In the genomic region with DNA sequence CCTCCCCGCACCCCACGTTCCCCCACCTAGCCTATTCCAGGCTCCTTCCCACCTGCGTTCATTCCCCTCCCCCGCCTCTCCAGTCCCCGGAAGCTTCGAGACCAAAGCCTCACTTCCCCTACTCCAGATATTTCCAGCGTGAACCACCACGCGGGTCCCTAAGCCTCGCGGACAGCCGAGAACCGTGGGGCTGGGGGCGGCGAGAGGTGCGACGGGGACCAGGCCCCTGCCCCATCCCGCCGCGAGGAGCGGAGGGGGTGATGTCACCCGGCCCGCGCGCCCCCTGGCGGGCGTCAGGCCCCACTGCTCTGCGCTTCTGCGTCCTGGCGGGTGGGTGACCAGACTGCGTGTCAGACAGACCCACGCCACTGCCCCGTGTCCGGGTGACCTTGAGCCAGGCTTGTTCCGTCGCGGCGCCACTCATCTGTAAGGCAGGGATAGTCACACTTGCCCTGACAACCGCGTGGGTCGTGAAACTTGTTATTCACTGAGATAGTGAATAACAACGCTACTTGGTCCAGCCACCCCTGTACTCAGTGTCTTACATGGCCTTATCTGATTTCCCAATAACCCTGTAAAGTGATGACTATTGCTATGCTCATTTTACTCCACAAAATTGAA, we compare ENCODE assay signal across 8 cellular contexts. TPM values are rescaled to one million over a fixed set of nuclear protein-coding genes. Genes with fewer than 3 reads are reported as not detected.
DNase-seq lines count a peak whose midpoint lies in the region; ATAC-seq and TF ChIP-seq lines count a peak whose summit lies in the region.

No MANE protein-coding gene starts in this region.

- H3K4me1 ChIP-seq in GM23338 (ENCODE audit: insufficient read depth) (peaks cover 19% of the 10 kb centered on the region; the same call in 1 of the 2 replicates), Loucy (ENCODE audit: insufficient read depth, low read length, poor library complexity, severe bottlenecking) (no peaks in the 10 kb centered on the region), ascending aorta (peaks cover 25 to 50% of the 10 kb centered on the region in 2 donors)

- peaks cover 5% of the 10 kb centered on the region for H3K36me3 ChIP-seq in GM06990 (ENCODE audit: control insufficient read depth, insufficient read depth, low read length)
- H3K36me3 ChIP-seq in GM23338 (ENCODE audit: insufficient read depth) = no peaks in the 10 kb centered on the region
- no peaks in the 10 kb centered on the region for H3K36me3 ChIP-seq in Loucy (ENCODE audit: insufficient read depth, low read length)
- H3K36me3 ChIP-seq in ascending aorta = peaks cover 6 to 16% of the 10 kb centered on the region in 2 donors

- H3K9ac ChIP-seq in Loucy (ENCODE audit: low read depth, low read length, poor library complexity, severe bottlenecking) = peak overlapping the region; percentile 73

- TF ChIP-seq CTCF in GM06990 (IDR thresholded peaks at IDR 0.05; ENCODE audit: insufficient read depth, low read length, poor library complexity, severe bottlenecking) (peak; percentile 90), GM23338 (conservative IDR thresholded peaks at IDR 0.05; ENCODE audit: low read depth in 2 of 2) (peak; percentile 84 to 87), Loucy (conservative IDR thresholded peaks at IDR 0.05; ENCODE audit: low read length) (peak; percentile 88), ascending aorta (IDR thresholded peaks at IDR 0.05) (peak; percentile 97 to 99 (median 98)), retinal pigment epithelial cell (conservative IDR thresholded peaks at IDR 0.05; ENCODE audit: low read depth, low read length) (peak; percentile 81)

- H3K4me2 ChIP-seq in GM23338 (peak overlapping the region; percentile 90), Loucy (ENCODE audit: low read depth, low read length, poor library complexity, severe bottlenecking) (peak overlapping the region; percentile 92)

- no peaks in the 10 kb centered on the region; the same call in 2 of the 3 replicates for H3K9me3 Mint-ChIP-seq in GM23338

- no peaks in the 10 kb centered on the region for H3K9me3 ChIP-seq in Loucy (ENCODE audit: insufficient read depth, low read depth, low read length)
- no peaks in the 10 kb centered on the region for H3K9me3 ChIP-seq in ascending aorta

- H3K79me2 ChIP-seq in GM23338 (replicated peaks; ENCODE audit: insufficient read depth) (no peaks in the 10 kb centered on the region), Loucy (ENCODE audit: insufficient read depth, low read length) (no peaks in the 10 kb centered on the region)

- H3K27ac ChIP-seq in GM23338 (ENCODE audit: low read depth) (no peak overlapping the region), ascending aorta (peak overlapping the region; percentile 97 to 100)

- H3K36me3 Mint-ChIP-seq in GM23338 (ENCODE audit: low read depth) = peaks cover 34% of the 10 kb centered on the region

- peaks cover 23% of the 10 kb centered on the region for H3K27me3 Mint-ChIP-seq in GM23338 (ENCODE audit: insufficient read depth, low read depth, poor library complexity)

- no peaks in the 10 kb centered on the region for H3K9me2 ChIP-seq in GM23338 (ENCODE audit: insufficient read depth)
- H3K9me2 ChIP-seq in Loucy (replicated peaks; ENCODE audit: low read depth, low read length) = no peaks in the 10 kb centered on the region

- peaks cover 18% of the 10 kb centered on the region for H3F3A ChIP-seq in GM23338 (replicated peaks; ENCODE audit: low read depth)
- no peaks in the 10 kb centered on the region for H3F3A ChIP-seq in Loucy (ENCODE audit: low read depth)

- no peak overlapping the region for H2AFZ ChIP-seq in GM23338
- peak overlapping the region; percentile 97 for H2AFZ ChIP-seq in Loucy (ENCODE audit: low read length)

- peaks cover 42% of the 10 kb centered on the region for H3K4me1 Mint-ChIP-seq in GM23338

- H3K4me3 ChIP-seq in GM06990 (replicated peaks; ENCODE audit: low read depth, low read length) (peak overlapping the region; percentile 71), GM23338 (peak overlapping the region; percentile 83), Loucy (ENCODE audit: low read length, poor library complexity, severe bottlenecking) (peak overlapping the region; percentile 83), ascending aorta (peak overlapping the region; percentile 51 to 79), retinal pigment epithelial cell (ENCODE audit: low read length) (peak overlapping the region; percentile 64)

- ATAC-seq in GM23338 (peak; percentile 74), HG03457 (IDR thresholded peaks at IDR 0.05; ENCODE audit: unreplicated experiment) (no peak)

- peaks cover 6% of the 10 kb centered on the region; the same call in 1 of the 2 replicates for H4K20me1 ChIP-seq in GM23338 (replicated peaks; ENCODE audit: insufficient read depth)
- H4K20me1 ChIP-seq in Loucy (ENCODE audit: insufficient read depth, low read length, poor library complexity, severe bottlenecking) = no peaks in the 10 kb centered on the region

- intact Hi-C loops in ascending aorta (cut with DNase I) = loop anchor here (1.0 to 5.0 kb wide), 5 partner anchors 8 to 611 kb away; a partner anchor contains a TSS

- no peaks in the 10 kb centered on the region for H3K27me3 ChIP-seq in GM06990 (replicated peaks; ENCODE audit: control insufficient read depth, insufficient read depth, low read length)
- 0 out of 2 replicates have a peak, but pooled peaks cover 11% of the 10 kb centered on the region for H3K27me3 ChIP-seq in GM23338 (ENCODE audit: insufficient read depth)
- no peaks in the 10 kb centered on the region for H3K27me3 ChIP-seq in Loucy (ENCODE audit: insufficient read depth, low read length, poor library complexity, severe bottlenecking)
- H3K27me3 ChIP-seq in ascending aorta = no peaks in the 10 kb centered on the region

- DNase-seq in GM06990 (ENCODE audit: extremely low read depth, insufficient read length) (peak; percentile 83), GM23338 (ENCODE audit: low spot score) (peak; percentile 81), T-helper 22 cell (ENCODE audit: low read depth) (peak; percentile 54), ascending aorta (ENCODE audit: low spot score in 2 of 2) (peak; percentile 72 to 93), hippocampal formation (lab: John Stamatoyannopoulos, UW) (peak; percentile 38 to 79), retinal pigment epithelial cell (ENCODE audit: low read depth) (no peak)

- peak overlapping the region; percentile 73 for H3K4me3 Mint-ChIP-seq in GM23338

- H3K27ac Mint-ChIP-seq in GM23338 = peak overlapping the region; percentile 77; the same call in 1 of the 2 replicates

TF ChIP-seq in GM23338, 12 proteins besides CTCF, POLR2A, EP300 and RAD21 (continues in another document):
- peak; percentile 31; the same call in 1 of the 2 replicates for TF ChIP-seq POLR2AphosphoS5 (IDR thresholded peaks at IDR 0.05; ENCODE audit: low read depth)

RNA-seq across cellular contexts. Expression of a gene that starts 9.0 kb away (rescaled TPM):
- total RNA-seq in GM23338 (2014; rRNA removed; shearing (Covaris generic)) = 2,361 and 2,444 TPM in 2 replicates
- polyA plus RNA-seq in GM23338 (2016; fragmentation: Nextera tagmentation; extraction: Ambion mirVana) = 1,345 and 1,425 TPM in 2 replicates
- total RNA-seq in ascending aorta = 354 TPM

RNA-seq across cellular contexts. Expression of a gene that starts 14.5 kb away (rescaled TPM):
- 149 and 169 TPM in 2 replicates for total RNA-seq in GM23338 (2014; rRNA removed; shearing (Covaris generic))
- polyA plus RNA-seq in GM23338 (2016; fragmentation: Nextera tagmentation; extraction: Ambion mirVana) = 67.6 and 73.1 TPM in 2 replicates
- 224 TPM for total RNA-seq in ascending aorta

RNA-seq across cellular contexts. Expression of a gene that starts 19.4 kb away (rescaled TPM):
- total RNA-seq in GM23338 (2014; rRNA removed; shearing (Covaris generic)) = 30.5 and 30.9 TPM in 2 replicates
- 14.0 and 14.7 TPM in 2 replicates for polyA plus RNA-seq in GM23338 (2016; fragmentation: Nextera tagmentation; extraction: Ambion mirVana)
- 9.9 TPM for total RNA-seq in ascending aorta

RNA-seq across cellular contexts. Expression of a gene that starts 21.2 kb away (rescaled TPM):
- total RNA-seq in GM23338 (2014; rRNA removed; shearing (Covaris generic)) = 2.8 TPM in 2 replicates
- polyA plus RNA-seq in GM23338 (2016; fragmentation: Nextera tagmentation; extraction: Ambion mirVana) = 5.2 and 7.1 TPM in 2 replicates
- total RNA-seq in ascending aorta = 13.9 TPM

RNA-seq across cellular contexts. Expression of a gene that starts 27.4 kb away (rescaled TPM):
- 19.8 and 25.9 TPM in 2 replicates for total RNA-seq in GM23338 (2014; rRNA removed; shearing (Covaris generic))
- 12.8 and 14.6 TPM in 2 replicates for polyA plus RNA-seq in GM23338 (2016; fragmentation: Nextera tagmentation; extraction: Ambion mirVana)
- total RNA-seq in ascending aorta = 1.9 TPM
